In genomic region chr2:64243081-64244048, GRCh38 we compare ENCODE assay signal across 12 cellular contexts.
"Had no signal": no experiment of that assay in that cellular context is flagged by ENCODE, and none has a peak within 500 bp of the region (broad histone marks: within the 10 kb centered on the region; RNA-seq: fewer than 3 reads in every experiment).

No MANE protein-coding gene starts in this region.

- H3K4me1 Mint-ChIP-seq: activated naive CD8-positive, alpha-beta T cell treated with anti-CD3 and anti-CD28 coated beads, Interleukin-2, amount 10 ng/mL, durations not matched to agents 7 days and 5 days had no signal

- H3K27ac ChIP-seq: coronary artery, left lung, tibial artery had no signal

- ATAC-seq: left lung had no signal

- H3K4me1 ChIP-seq: left lung had no signal

- H3K36me3 ChIP-seq: left lung, tibial artery had no signal

- H3K4me3 Mint-ChIP-seq: activated CD4-positive, alpha-beta memory T cell treated with anti-CD3 and anti-CD28 coated beads for 36 hours; activated naive CD8-positive, alpha-beta T cell treated with anti-CD3 and anti-CD28 coated beads, Interleukin-2, amount 10 ng/mL, durations not matched to agents 7 days and 5 days; neural crest cell; T-helper 2 cell treated with Interferon-gamma antibody and Interleukin-4, amounts not matched to agents 5 μg/mL and 100 μg/mL, for 36 hours had no signal

- H3K27ac Mint-ChIP-seq: activated CD4-positive, alpha-beta memory T cell treated with anti-CD3 and anti-CD28 coated beads for 36 hours; activated naive CD8-positive, alpha-beta T cell treated with anti-CD3 and anti-CD28 coated beads, Interleukin-2, amount 10 ng/mL, durations not matched to agents 7 days and 5 days; T-helper 2 cell treated with Interferon-gamma antibody and Interleukin-4, amounts not matched to agents 5 μg/mL and 100 μg/mL, for 36 hours had no signal

- H3K9me3 ChIP-seq: left lung, tibial artery had no signal

- H3K36me3 Mint-ChIP-seq: activated CD4-positive, alpha-beta memory T cell treated with anti-CD3 and anti-CD28 coated beads for 36 hours had no signal

- DNase-seq: activated CD4-positive, alpha-beta memory T cell treated with anti-CD3 and anti-CD28 coated beads for 36 hours; activated CD4-positive, alpha-beta T cell treated with anti-CD3 and anti-CD28 coated beads for 1 hour; activated naive CD8-positive, alpha-beta T cell treated with anti-CD3 and anti-CD28 coated beads, Interleukin-2, amount 10 ng/mL, durations not matched to agents 7 days and 5 days; activated T-cell treated with anti-CD3 and anti-CD28 coated beads, Interleukin-2, amount 50 U/mL, for 48 hours; aorta; effector CD4-positive, alpha-beta T cell; left lung; mesendoderm; tibial artery had no signal

- H3K27me3 ChIP-seq: left lung, tibial artery had no signal

- H3K4me3 ChIP-seq: coronary artery, left lung, tibial artery had no signal

- H3K9me3 Mint-ChIP-seq: T-helper 2 cell treated with Interferon-gamma antibody and Interleukin-4, amounts not matched to agents 5 μg/mL and 100 μg/mL, for 36 hours had no signal
